10 cellular contexts compared by ENCODE assay signal in the genomic region with DNA sequence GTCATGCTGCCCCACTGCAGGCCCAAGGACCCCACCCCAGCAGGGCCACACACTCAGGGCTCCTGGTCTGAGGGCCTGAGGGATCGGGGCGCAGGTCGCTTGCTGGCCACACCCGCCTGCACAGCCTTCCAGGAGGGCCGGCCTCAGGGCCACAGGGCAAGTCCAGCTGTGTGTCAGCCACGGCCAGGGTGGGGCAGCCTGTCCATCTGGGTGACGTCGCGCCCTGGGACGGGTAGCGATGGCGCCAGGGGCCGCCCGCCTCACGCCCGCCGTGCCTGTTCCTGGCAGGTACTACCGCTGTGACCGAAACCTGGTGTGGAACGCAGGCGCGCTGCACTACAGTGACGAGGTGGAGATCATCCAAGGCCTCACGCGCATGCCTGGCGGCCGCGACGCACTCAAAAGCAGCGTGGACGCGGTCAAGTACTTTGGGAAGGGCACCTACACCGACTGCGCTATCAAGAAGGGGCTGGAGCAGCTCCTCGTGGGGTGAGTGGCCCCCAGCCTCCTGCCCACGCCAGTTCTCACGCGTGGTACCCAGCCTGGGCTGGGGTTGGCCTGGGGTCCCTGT. TPM values are rescaled to one million over a fixed set of nuclear protein-coding genes. Genes with fewer than 3 reads are reported as not detected.
DNase-seq lines count a peak whose midpoint lies in the region; ATAC-seq and TF ChIP-seq lines count a peak whose summit lies in the region.
"Had no signal": no experiment of that assay in that cellular context is flagged by ENCODE, and none has a peak within 500 bp of the region (broad histone marks: within the 10 kb centered on the region; RNA-seq: fewer than 3 reads in every experiment).

No MANE protein-coding gene starts in this region.

- H3K27ac ChIP-seq in osteoblast (ENCODE audit: low read depth, low read length) = peak overlapping the region; percentile 52
- H3K27ac ChIP-seq: PC-9 had no signal

- H2AFZ ChIP-seq in osteoblast (ENCODE audit: low read length) = no peak overlapping the region
- H2AFZ ChIP-seq: PC-9 had no signal

- peak overlapping the region; percentile 97 for H3K4me3 ChIP-seq in osteoblast (ENCODE audit: insufficient read depth, low read length)

- H3K79me2 ChIP-seq in osteoblast (ENCODE audit: insufficient read depth, low read length) = peaks cover 74% of the 10 kb centered on the region

- peaks cover 21% of the 10 kb centered on the region for H3K4me1 ChIP-seq in osteoblast (ENCODE audit: insufficient read depth, low read length)

- DNase-seq in AG08395 (ENCODE audit: low spot score) (peak; percentile 48), NCI-H1092 treated with DMSO at 0.1 percent for 48 hours (lab: John Stamatoyannopoulos, UW) (peak; percentile 53), fibroblast of gingiva (ENCODE audit: low read depth) (peak; percentile 75), osteoblast (ENCODE audit: insufficient read length, low spot score, missing footprints) (peak; percentile 95), cortex of kidney (lab: John Stamatoyannopoulos, UW) (no peak), hypothalamus (lab: John Stamatoyannopoulos, UW) (no peak)
- DNase-seq: activated CD4-positive, alpha-beta T cell treated with anti-CD3 and anti-CD28 coated beads for 1 hour; PC-9 had no signal

- peaks cover 54% of the 10 kb centered on the region for H3K36me3 ChIP-seq in osteoblast (ENCODE audit: insufficient read depth, low read length)

- H3K9me3 ChIP-seq in osteoblast (ENCODE audit: low read depth, low read length) = no peaks in the 10 kb centered on the region

- H3K4me2 ChIP-seq in osteoblast (ENCODE audit: insufficient read depth, low read length) = peak overlapping the region; percentile 82

- H4K20me1 ChIP-seq in osteoblast (ENCODE audit: insufficient read depth, low read length) = peaks cover 38% of the 10 kb centered on the region

- TF ChIP-seq CTCF in osteoblast (IDR thresholded peaks at IDR 0.05; ENCODE audit: extremely low read depth, low read depth, low read length) = no peak

- no peak for ATAC-seq in GM18498 (IDR thresholded peaks at IDR 0.05; ENCODE audit: unreplicated experiment)
- ATAC-seq in HG03159 (IDR thresholded peaks at IDR 0.05; ENCODE audit: unreplicated experiment) = no peak

- H3K27me3 ChIP-seq in osteoblast (ENCODE audit: insufficient read depth, low read length) = no peaks in the 10 kb centered on the region

RNA-seq across cellular contexts. Expression of a gene that starts 2.5 kb away (rescaled TPM):
- total RNA-seq in osteoblast = 1,531 and 1,612 TPM in 2 replicates

Comparison
In these comparisons a context has a peak if more than half of its experiments do, and no peak if none do; other contexts are left out.
1. DNase-seq: peak in AG08395 (single experiment), NCI-H1092 treated with DMSO at 0.1 percent for 48 hours (single experiment), fibroblast of gingiva (single experiment) and osteoblast (single experiment); none in cortex of kidney (single experiment) and hypothalamus (0 of 51).